In genomic region chr4:169963998-169964397, GRCh38 we compare ENCODE assay signal across 14 cellular contexts.
"Had no signal": no experiment of that assay in that cellular context is flagged by ENCODE, and none has a peak within 500 bp of the region (broad histone marks: within the 10 kb centered on the region; RNA-seq: fewer than 3 reads in every experiment).

No MANE protein-coding gene starts in this region.

- H3K27me3 ChIP-seq: adrenal gland, heart left ventricle, sigmoid colon, upper lobe of right lung had no signal

- H3K4me1 ChIP-seq: adrenal gland, psoas muscle, sigmoid colon, upper lobe of right lung had no signal

- DNase-seq: activated CD4-positive, alpha-beta T cell treated with anti-CD3 and anti-CD28 coated beads, Interleukin-2, amount 50 U/mL, for 1 hour; activated naive CD4-positive, alpha-beta T cell treated with anti-CD3 and anti-CD28 coated beads, Interleukin-2, amount 10 ng/mL, durations not matched to agents 7 days and 5 days; activated T-cell treated with anti-CD3 and anti-CD28 coated beads for 4 hours; adrenal gland; heart left ventricle; islet precursor cell; mammary epithelial cell; mucosa of descending colon; psoas muscle; sigmoid colon; stimulated activated CD4-positive, alpha-beta T cell treated with anti-CD3 and anti-CD28 coated beads, Interleukin-12 subunit alpha, Interleukin-12 subunit beta, amount 100 ng/mL, for 4 hours; stimulated activated naive CD4-positive, alpha-beta T cell; T-helper 17 cell; upper lobe of right lung had no signal

- H3K36me3 ChIP-seq: adrenal gland, heart left ventricle, sigmoid colon, upper lobe of right lung had no signal

- H3K27ac ChIP-seq: adrenal gland, psoas muscle, sigmoid colon, upper lobe of right lung had no signal

- H3K4me3 ChIP-seq: adrenal gland, heart left ventricle, mucosa of descending colon, psoas muscle, sigmoid colon, upper lobe of right lung had no signal

- H3K9me3 ChIP-seq: adrenal gland, mucosa of descending colon, sigmoid colon, upper lobe of right lung had no signal
